In genomic region chr9:113929634-113930092, GRCh38 we compare ENCODE assay signal across 12 cellular contexts. TPM values are rescaled to one million over a fixed set of nuclear protein-coding genes. Genes with fewer than 3 reads are reported as not detected.
DNase-seq lines count a peak whose midpoint lies in the region; ATAC-seq, FAIRE-seq and TF ChIP-seq lines count a peak whose summit lies in the region.
"Had no signal": no experiment of that assay in that cellular context is flagged by ENCODE, and none has a peak within 500 bp of the region (broad histone marks: within the 10 kb centered on the region; RNA-seq: fewer than 3 reads in every experiment).

No MANE protein-coding gene starts in this region.

- peaks cover 10% of the 10 kb centered on the region for H3K9me3 Mint-ChIP-seq in activated CD8-positive, alpha-beta T cell treated with anti-CD3 and anti-CD28 coated beads for 36 hours

- ATAC-seq in left cardiac atrium, result peak; percentile 71 to 72
- peak; percentile 70 for ATAC-seq in K562
- ATAC-seq in aorta (ENCODE audit: low FRiP score), result peak; percentile 71
- ATAC-seq in activated CD8-positive, alpha-beta T cell treated with anti-CD3 and anti-CD28 coated beads for 36 hours, result no peak
- ATAC-seq in GM19463 (IDR thresholded peaks at IDR 0.05; ENCODE audit: unreplicated experiment), result no peak
- ATAC-seq: left ventricle myocardium superior had no signal

- H3K4me2 ChIP-seq in K562 (ENCODE audit: insufficient read depth, low read length), result peak overlapping the region; percentile 20; the same call in 1 of the 2 replicates

- TF ChIP-seq POLR2A in K562 (conservative IDR thresholded peaks at IDR 0.05), result no peak

- intact Hi-C loops in left cardiac atrium (cut with DNase I), result no loop called here
- intact Hi-C loops in K562 (cut with micrococcal nuclease), result no loop called here
- intact Hi-C loops in aorta (cut with DNase I), result loop anchor here in 1 of 2 donors (5.0 kb wide), 1 partner anchor 63 kb away; no protein-coding TSS in a partner anchor
- intact Hi-C loops in activated CD8-positive, alpha-beta T cell treated with anti-CD3 and anti-CD28 coated beads for 36 hours (cut with micrococcal nuclease), result no loop called here

- no peak for TF ChIP-seq EP300 in K562 (IDR thresholded peaks at IDR 0.05; ENCODE audit: low read length)

- no peaks in the 10 kb centered on the region for H3K27me3 Mint-ChIP-seq in activated CD8-positive, alpha-beta T cell treated with anti-CD3 and anti-CD28 coated beads for 36 hours

- H3K9me1 ChIP-seq in K562 (ENCODE audit: control insufficient read depth, insufficient read depth, low read length), result no peaks in the 10 kb centered on the region

- H3K4me3 ChIP-seq in right atrium auricular region (no peak overlapping the region), K562 (no peak overlapping the region), aorta (ENCODE audit: low read length in 2 of 2) (no peak overlapping the region)
- H3K4me3 ChIP-seq: esophagus muscularis mucosa had no signal

- H3K27me3 ChIP-seq in right atrium auricular region (no peaks in the 10 kb centered on the region), K562 (ENCODE audit: control insufficient read depth in 2 of 2, insufficient read depth in 2 of 2, low read length in 2 of 2) (peaks cover 0 to 4% of the 10 kb centered on the region in 2 experiments; a peak in 1 of 5 replicates), aorta (ENCODE audit: control insufficient read depth in 1 of 2, insufficient read depth in 2 of 2, low read length in 1 of 2) (no peaks in the 10 kb centered on the region)
- H3K27me3 ChIP-seq: esophagus muscularis mucosa had no signal

- no peaks in the 10 kb centered on the region for H3K36me3 ChIP-seq in right atrium auricular region
- no peaks in the 10 kb centered on the region for H3K36me3 ChIP-seq in K562 (ENCODE audit: control insufficient read depth, insufficient read depth, low read length)
- H3K36me3 ChIP-seq in aorta (ENCODE audit: control insufficient read depth in 1 of 2, insufficient read depth in 2 of 2, low read length in 1 of 2), result no peaks in the 10 kb centered on the region
- H3K36me3 ChIP-seq: esophagus muscularis mucosa had no signal

- no peaks in the 10 kb centered on the region for H3K4me1 Mint-ChIP-seq in activated CD8-positive, alpha-beta T cell treated with anti-CD3 and anti-CD28 coated beads for 36 hours (ENCODE audit: low read depth)

- H3K9me3 ChIP-seq in right atrium auricular region, result peaks cover 0 to 13% of the 10 kb centered on the region in 2 donors
- no peaks in the 10 kb centered on the region for H3K9me3 ChIP-seq in K562 (replicated peaks; ENCODE audit: control insufficient read depth, insufficient read depth, low read depth, low read length)
- H3K9me3 ChIP-seq in aorta (ENCODE audit: control insufficient read depth, low read length), result no peaks in the 10 kb centered on the region

- TF ChIP-seq CTCF in right atrium auricular region (IDR thresholded peaks at IDR 0.05), result no peak
- no peak for TF ChIP-seq CTCF in K562 (IDR thresholded peaks at IDR 0.05 in 2 of 3, conservative IDR thresholded peaks at IDR 0.05 in 1 of 3; ENCODE audit: insufficient read depth in 2 of 3, low read depth in 1 of 3, low read length in 3 of 3)
- TF ChIP-seq CTCF in activated CD8-positive, alpha-beta T cell treated with anti-CD3 and anti-CD28 coated beads for 36 hours (IDR thresholded peaks at IDR 0.05), result no peak

- no peak for DNase-seq in left cardiac atrium
- no peak for DNase-seq in right atrium auricular region (ENCODE audit: low spot score)
- DNase-seq in K562 (ENCODE audit: extremely low read depth in 1 of 4, low spot score in 3 of 4), result peak in 2 of 4 experiments; percentile 20 to 31
- peak; percentile 6 for DNase-seq in glomerular visceral epithelial cell (ENCODE audit: extremely low spot score)
- DNase-seq in aorta, result no peak
- no peak for DNase-seq in activated CD8-positive, alpha-beta T cell treated with anti-CD3 and anti-CD28 coated beads for 36 hours
- no peak for DNase-seq in GOT3 (lab: John Stamatoyannopoulos, UW)
- DNase-seq: left ventricle myocardium superior; occipital lobe; stimulated activated CD4-positive, alpha-beta T cell treated with anti-CD3 and anti-CD28 coated beads, Interleukin-4, amount 100 ng/mL, for 1 hour had no signal

- no peak overlapping the region for H3K27ac ChIP-seq in right atrium auricular region
- H3K27ac ChIP-seq in K562 (ENCODE audit: extremely low read depth, low read depth, low read length), result no peak overlapping the region
- peak overlapping the region; percentile 12 to 64 for H3K27ac ChIP-seq in aorta (ENCODE audit: low read depth in 1 of 2, low read length in 2 of 2)
- H3K27ac ChIP-seq: esophagus muscularis mucosa had no signal

- no peak for TF ChIP-seq RAD21 in K562 (CRISPR knock-in tag; conservative IDR thresholded peaks at IDR 0.05 in 1 of 2, IDR thresholded peaks at IDR 0.05 in 1 of 2)

- POLR2A ChIA-PET in K562 (lab: Yijun Ruan, JAX), result no interaction called here
- POLR2A ChIA-PET in activated CD8-positive, alpha-beta T cell treated with anti-CD3 and anti-CD28 coated beads for 36 hours (lab: Charles Lee), result no interaction called here

- no peak overlapping the region for H2AFZ ChIP-seq in K562 (ENCODE audit: low read depth, low read length)

- peaks cover 5% of the 10 kb centered on the region; the same call in 1 of the 2 replicates for H4K20me1 ChIP-seq in K562 (replicated peaks; ENCODE audit: control insufficient read depth, insufficient read depth, low read length)

- CTCF ChIA-PET in K562 (lab: Yijun Ruan, JAX; ENCODE audit: low intra/inter-chr PET ratio), result no interaction called here
- CTCF ChIA-PET in activated CD8-positive, alpha-beta T cell treated with anti-CD3 and anti-CD28 coated beads for 36 hours (lab: Charles Lee), result no interaction called here

- in situ Hi-C loops in K562 (cut with MboI), result no loop called here

- no peak overlapping the region for H3K4me3 Mint-ChIP-seq in activated CD8-positive, alpha-beta T cell treated with anti-CD3 and anti-CD28 coated beads for 36 hours

- peaks cover 2% of the 10 kb centered on the region for H3K36me3 Mint-ChIP-seq in activated CD8-positive, alpha-beta T cell treated with anti-CD3 and anti-CD28 coated beads for 36 hours (ENCODE audit: low read depth)

- H3K4me1 ChIP-seq in right atrium auricular region, result peaks cover 0 to 23% of the 10 kb centered on the region in 2 donors
- H3K4me1 ChIP-seq in K562 (replicated peaks in 1 of 2; ENCODE audit: control insufficient read depth in 2 of 2, insufficient read depth in 2 of 2, low read length in 2 of 2), result peaks cover 0 to 11% of the 10 kb centered on the region in 2 experiments; a peak in 3 of 5 replicates
- H3K4me1 ChIP-seq in aorta (ENCODE audit: control insufficient read depth in 1 of 2, insufficient read depth in 2 of 2, low read length in 2 of 2), result peaks cover 4 to 15% of the 10 kb centered on the region in 2 donors

- 14% methylated on average over 3 of the region's 3 CpGs for WGBS in K562 (ENCODE audit: insufficient coverage, low coverage, missing lambda C conversion rate)
- 5 to 7% methylated on average over 3 of the region's 3 CpGs for WGBS in aorta, 2 donors

- H3K27ac Mint-ChIP-seq in activated CD8-positive, alpha-beta T cell treated with anti-CD3 and anti-CD28 coated beads for 36 hours, result no peak overlapping the region

- H3K9ac ChIP-seq in K562 (ENCODE audit: insufficient read depth in 1 of 2, low read depth in 2 of 2, low read length in 2 of 2), result no peak overlapping the region

- BruUV-seq in K562 (replicated peaks; lab: Mats Ljungman, UMichigan), result no TSS peak

- H3K79me2 ChIP-seq in K562 (ENCODE audit: control insufficient read depth, insufficient read depth, low read length), result peaks cover 10% of the 10 kb centered on the region; the same call in 2 of the 3 replicates

- FAIRE-seq in K562 (lab: Jason Lieb, UNC), result peak; percentile 52

TF ChIP-seq in K562, 482 proteins besides CTCF, POLR2A, EP300 and RAD21 (continues in another document):
- TF ChIP-seq TBL1XR1 (IDR thresholded peaks at IDR 0.05; ENCODE audit: low read length in 2 of 2), result no peak
- no peak for TF ChIP-seq ZNF197 (CRISPR knock-in tag; IDR thresholded peaks at IDR 0.05; ENCODE audit: low read depth)
- no peak for TF ChIP-seq MXD1 (CRISPR knock-in tag; IDR thresholded peaks at IDR 0.05; ENCODE audit: borderline replicate concordance, poor library complexity, severe bottlenecking)
- TF ChIP-seq NCOR1 (IDR thresholded peaks at IDR 0.05), result no peak
- no peak for TF ChIP-seq ZNF644 (tag; IDR thresholded peaks at IDR 0.05; ENCODE audit: low read depth)
- no peak for TF ChIP-seq NFYB (IDR thresholded peaks at IDR 0.05; ENCODE audit: extremely low read depth, insufficient read length)
- no peak for TF ChIP-seq MYNN (IDR thresholded peaks at IDR 0.05)
- TF ChIP-seq MYNN (CRISPR knock-in tag; IDR thresholded peaks at IDR 0.05), result no peak
- TF ChIP-seq ZC3H8 (IDR thresholded peaks at IDR 0.05), result no peak
- TF ChIP-seq KAT8 (IDR thresholded peaks at IDR 0.05; ENCODE audit: low read depth), result no peak

RNA-seq across cellular contexts. Expression of gene ZNF618, which starts 53.6 kb away (rescaled TPM):
- 1 to 10 TPM; 4.0 to 4.1 TPM for total RNA-seq in left cardiac atrium
- 1 to 10 TPM; 1.4 to 3.0 TPM for total RNA-seq in right atrium auricular region
- 5.9 and 8.1 TPM in 2 replicates for total RNA-seq in K562 (2011; cell fraction: chromatin; rRNA removed; ENCODE audit: low replicate concordance)
- 2.8 and 5.8 TPM in 2 replicates for total RNA-seq in K562 (2011; cell fraction: nucleolus; rRNA removed)
- 4.7 and 6.1 TPM in 2 replicates for total RNA-seq in K562 (2011; cell fraction: nucleoplasm; rRNA removed)
- 4.4 and 5.0 TPM in 2 replicates for total RNA-seq in K562 (2014; rRNA removed)
- total RNA-seq in K562 (2014; rRNA removed; fragmentation: Illumina TruSeq; extraction: Trizol), result 2.9 and 3.3 TPM in 2 replicates
- 3.4 and 4.0 TPM in 2 replicates for total RNA-seq in K562 (2015; rRNA removed; fragmentation: Illumina TruSeq; extraction: Trizol)
- total RNA-seq in K562 (2021), result 13.4 and 13.7 TPM in 2 replicates
- 0.04 and 0.08 TPM in 2 replicates for polyA plus RNA-seq in K562 (2011; rRNA removed)
- polyA plus RNA-seq in K562 (2011; cell fraction: cytosol; rRNA removed), result 0.06 and 0.09 TPM in 2 replicates
- 0.04 and 0.24 TPM in 2 replicates for polyA plus RNA-seq in K562 (2011; cell fraction: nucleus; rRNA removed)
- 7.5 and 7.8 TPM in 2 replicates for polyA plus RNA-seq in K562 (2012)
- polyA plus RNA-seq in K562 (2014; fragmentation: Illumina TruSeq; extraction: Trizol), result 8.8 and 9.2 TPM in 2 replicates
- polyA plus RNA-seq in K562 (2014; fragmentation: Nextera tagmentation; extraction: Ambion mirVana), result under 1 TPM; 0.22 to 0.32 TPM
- 4.6 and 5.3 TPM in 2 replicates for polyA plus RNA-seq in K562 (2014; rRNA removed)
- polyA minus RNA-seq in K562 (2011; rRNA and poly(A)+ RNA removed), result 0.07 TPM in 1 of 2 replicates, not detected in the other
- 0.36 TPM in 1 of 2 replicates, not detected in the other for polyA minus RNA-seq in K562 (2011; cell fraction: cytosol; rRNA and poly(A)+ RNA removed)
- 0.27 TPM in 1 of 2 replicates, not detected in the other for polyA minus RNA-seq in K562 (2011; cell fraction: nucleus; rRNA and poly(A)+ RNA removed)
- 10 to 100 TPM; 15.4 to 17.3 TPM for total RNA-seq in aorta
- 1 to 10 TPM; 4.9 to 7.5 TPM for polyA plus RNA-seq in aorta
- total RNA-seq in activated CD8-positive, alpha-beta T cell treated with anti-CD3 and anti-CD28 coated beads for 36 hours, result under 1 TPM; 0.22 to 0.27 TPM

Comparison
In these comparisons a context has a peak if more than half of its experiments do, and no peak if none do; other contexts are left out.
1. ATAC-seq: peak in left cardiac atrium (2 of 2), K562 (single experiment) and aorta (single experiment); none in activated CD8-positive, alpha-beta T cell treated with anti-CD3 and anti-CD28 coated beads for 36 hours (single experiment) and GM19463 (single experiment).
2. H3K27ac ChIP-seq: peak in aorta (2 of 2); none in right atrium auricular region (0 of 2) and K562 (single experiment).